9 cellular contexts compared by ENCODE assay signal in genomic region chr13:46668302-46668720, GRCh38.
DNase-seq lines count a peak whose midpoint lies in the region; ATAC-seq and TF ChIP-seq lines count a peak whose summit lies in the region.
"Had no signal": no experiment of that assay in that cellular context is flagged by ENCODE, and none has a peak within 500 bp of the region (broad histone marks: within the 10 kb centered on the region; RNA-seq: fewer than 3 reads in every experiment).

No MANE protein-coding gene starts in this region.

- peaks cover 53% of the 10 kb centered on the region for H3K79me2 ChIP-seq in hepatocyte

- H3K4me3 ChIP-seq in A673 (ENCODE audit: low read depth, low read length, poor library complexity, severe bottlenecking): peak overlapping the region; percentile 24
- no peak overlapping the region for H3K4me3 ChIP-seq in hepatocyte
- H3K4me3 ChIP-seq in thoracic aorta: peak overlapping the region; percentile 54
- H3K4me3 ChIP-seq: body of pancreas had no signal

- H3K4me1 ChIP-seq in A673 (ENCODE audit: insufficient read depth, low read length, poor library complexity, severe bottlenecking): peaks cover 73% of the 10 kb centered on the region
- H3K4me1 ChIP-seq in hepatocyte (ENCODE audit: insufficient read depth): peaks cover 31% of the 10 kb centered on the region
- H3K4me1 ChIP-seq in thoracic aorta (ENCODE audit: control insufficient read depth in 1 of 2, low read depth in 2 of 2): peaks cover 34 to 50% of the 10 kb centered on the region in 2 donors

- DNase-seq in A673 (ENCODE audit: low spot score): peak; percentile 83
- no peak for DNase-seq in activated naive CD8-positive, alpha-beta T cell treated with anti-CD3 and anti-CD28 coated beads, Interleukin-2, amount 10 ng/mL, durations not matched to agents 7 days and 5 days
- DNase-seq in hepatocyte (ENCODE audit: low spot score): no peak
- DNase-seq in thoracic aorta (ENCODE audit: low spot score): no peak
- no peak for DNase-seq in stimulated activated CD4-positive, alpha-beta T cell treated with anti-CD3 and anti-CD28 coated beads, Interleukin-4, amount 100 ng/mL, for 24 hours
- DNase-seq in SK-N-DZ (ENCODE audit: low spot score): no peak

- 58% methylated on average over 3 of the region's 3 CpGs for WGBS in hepatocyte (ENCODE audit: low lambda C conversion rate, missing lambda C conversion rate)

- H3K36me3 Mint-ChIP-seq in activated naive CD8-positive, alpha-beta T cell treated with anti-CD3 and anti-CD28 coated beads, Interleukin-2, amount 10 ng/mL, durations not matched to agents 7 days and 5 days: peaks cover 17% of the 10 kb centered on the region

- peak overlapping the region; percentile 1 for H3K4me2 ChIP-seq in hepatocyte

- H3K4me3 Mint-ChIP-seq in activated naive CD8-positive, alpha-beta T cell treated with anti-CD3 and anti-CD28 coated beads, Interleukin-2, amount 10 ng/mL, durations not matched to agents 7 days and 5 days: peak overlapping the region; percentile 93

- H3K27ac Mint-ChIP-seq in activated naive CD8-positive, alpha-beta T cell treated with anti-CD3 and anti-CD28 coated beads, Interleukin-2, amount 10 ng/mL, durations not matched to agents 7 days and 5 days: peak overlapping the region; percentile 94

- H3K9me2 ChIP-seq in hepatocyte (replicated peaks; ENCODE audit: insufficient read depth): no peaks in the 10 kb centered on the region

- ATAC-seq in GM18511 (IDR thresholded peaks at IDR 0.05; ENCODE audit: unreplicated experiment) (peak; percentile 21), HG03280 (IDR thresholded peaks at IDR 0.05; ENCODE audit: unreplicated experiment) (peak; percentile 18), thoracic aorta (ENCODE audit: insufficient number of reproducible peaks, low FRiP score, low read depth) (no peak)
- ATAC-seq in activated naive CD8-positive, alpha-beta T cell treated with anti-CD3 and anti-CD28 coated beads, Interleukin-2, amount 10 ng/mL, durations not matched to agents 7 days and 5 days (ENCODE audit: low read depth): peak; percentile 28
- ATAC-seq: body of pancreas had no signal

- H3K36me3 ChIP-seq in A673 (ENCODE audit: insufficient read depth, low read length, poor library complexity, severe bottlenecking) (no peaks in the 10 kb centered on the region), hepatocyte (replicated peaks; ENCODE audit: insufficient read depth, low read depth) (no peaks in the 10 kb centered on the region), thoracic aorta (no peaks in the 10 kb centered on the region)

- intact Hi-C loops in A673 (cut with micrococcal nuclease; ENCODE audit: unreplicated experiment): loop anchor here (1.0 kb wide), 1 partner anchor 115 kb away; the partner anchor contains the start of gene LRCH1

- no TSS peak for BruUV-seq in A673 (replicated peaks; lab: Mats Ljungman, UMichigan)

- H4K20me1 ChIP-seq in hepatocyte (ENCODE audit: insufficient read depth, poor library complexity, severe bottlenecking): no peaks in the 10 kb centered on the region

- no peaks in the 10 kb centered on the region for H3K27me3 Mint-ChIP-seq in activated naive CD8-positive, alpha-beta T cell treated with anti-CD3 and anti-CD28 coated beads, Interleukin-2, amount 10 ng/mL, durations not matched to agents 7 days and 5 days

- H3K27ac ChIP-seq in A673 (ENCODE audit: low read depth, low read length, poor library complexity, severe bottlenecking) (peak overlapping the region; percentile 76), hepatocyte (peak overlapping the region; percentile 6), thoracic aorta (peak overlapping the region; percentile 25 to 57)

- no peak overlapping the region for H2AFZ ChIP-seq in hepatocyte

- TF ChIP-seq CTCF in A673 (conservative IDR thresholded peaks at IDR 0.05; ENCODE audit: low read depth, low read length) (no peak), hepatocyte (IDR thresholded peaks at IDR 0.05; ENCODE audit: poor library complexity) (no peak), thoracic aorta (IDR thresholded peaks at IDR 0.05) (no peak)

- H3K9me3 Mint-ChIP-seq in activated naive CD8-positive, alpha-beta T cell treated with anti-CD3 and anti-CD28 coated beads, Interleukin-2, amount 10 ng/mL, durations not matched to agents 7 days and 5 days: no peaks in the 10 kb centered on the region

- CTCF ChIA-PET in A673 (lab: Charles Lee): no interaction called here

- H3K4me1 Mint-ChIP-seq in activated naive CD8-positive, alpha-beta T cell treated with anti-CD3 and anti-CD28 coated beads, Interleukin-2, amount 10 ng/mL, durations not matched to agents 7 days and 5 days: peaks cover 45% of the 10 kb centered on the region

- H3K9me3 ChIP-seq in A673 (ENCODE audit: low read depth, low read length, poor library complexity, severe bottlenecking) (no peaks in the 10 kb centered on the region), hepatocyte (ENCODE audit: low read depth) (no peaks in the 10 kb centered on the region), thoracic aorta (no peaks in the 10 kb centered on the region)
- H3K9me3 ChIP-seq: body of pancreas had no signal

- POLR2A ChIA-PET in A673 (lab: Charles Lee; ENCODE audit: low non-redundant PET): no interaction called here
- POLR2A ChIA-PET in activated naive CD8-positive, alpha-beta T cell treated with anti-CD3 and anti-CD28 coated beads, Interleukin-2, amount 10 ng/mL, durations not matched to agents 7 days and 5 days (lab: Charles Lee): interaction anchor here (1.3 to 1.5 kb wide), 2 partner anchors 11 to 116 kb away, joined by 9 read pairs; partner anchors contain the start of gene LRCH1

- no peaks in the 10 kb centered on the region for H3K27me3 ChIP-seq in A673 (replicated peaks; ENCODE audit: insufficient read depth, low read depth, low read length, poor library complexity)
- H3K27me3 ChIP-seq in hepatocyte: no peaks in the 10 kb centered on the region
- H3K27me3 ChIP-seq in thoracic aorta (replicated peaks; ENCODE audit: insufficient read depth): no peaks in the 10 kb centered on the region
- H3K27me3 ChIP-seq: body of pancreas had no signal

Comparison
In these comparisons a context has a peak if more than half of its experiments do, and no peak if none do; other contexts are left out.
1. H3K27ac ChIP-seq: peak in every context shown above with its lines; median percentile 76 in A673; 41 in thoracic aorta; 6 in hepatocyte.